ENCODE assay signal across 12 cellular contexts in the genomic region with DNA sequence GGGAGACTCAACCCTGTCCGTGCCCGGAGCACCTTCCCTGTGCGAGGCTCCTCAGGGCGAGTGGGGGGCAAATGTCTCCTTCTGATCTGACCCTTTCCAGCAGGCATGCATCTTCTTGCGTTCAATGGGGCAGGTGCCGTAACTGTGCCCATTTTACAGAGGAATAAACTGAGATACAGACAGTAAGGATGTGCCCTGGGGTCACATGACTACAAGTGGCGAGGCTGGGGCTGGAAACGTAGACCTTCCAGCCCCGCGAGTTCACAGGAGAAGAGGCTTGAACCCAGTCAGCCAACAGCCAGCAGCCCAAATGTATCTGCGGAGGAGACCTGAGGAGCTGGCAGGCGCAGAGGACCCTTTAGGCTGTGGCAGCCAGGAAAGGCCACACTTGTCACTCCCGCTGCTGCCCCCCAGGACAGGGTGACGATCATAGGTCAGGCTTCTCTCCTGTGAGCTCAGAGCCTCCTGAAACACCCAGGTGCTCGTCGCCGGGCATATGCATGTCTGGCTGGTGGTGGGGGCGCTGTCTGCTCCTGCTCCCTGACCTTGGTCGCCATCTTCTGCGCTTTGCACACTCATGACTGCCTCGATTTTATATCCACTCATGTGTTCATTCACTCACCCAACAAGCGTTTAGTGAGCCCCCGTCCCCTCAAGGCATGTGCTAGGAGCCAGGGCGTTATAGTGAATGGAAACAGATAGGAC. TPM values are rescaled to one million over a fixed set of nuclear protein-coding genes. Genes with fewer than 3 reads are reported as not detected.
DNase-seq lines count a peak whose midpoint lies in the region; ATAC-seq and TF ChIP-seq lines count a peak whose summit lies in the region.
"Had no signal": no experiment of that assay in that cellular context is flagged by ENCODE, and none has a peak within 500 bp of the region (broad histone marks: within the 10 kb centered on the region; RNA-seq: fewer than 3 reads in every experiment).

No MANE protein-coding gene starts in this region.

- H3K36me3 ChIP-seq in KOPT-K1 (ENCODE audit: insufficient read depth, low read length): peaks cover 16% of the 10 kb centered on the region
- no peaks in the 10 kb centered on the region for H3K36me3 ChIP-seq in neural cell (ENCODE audit: insufficient read depth, low read length)

- H3K9me3 ChIP-seq in KOPT-K1 (ENCODE audit: insufficient read depth, low read length, poor library complexity, severe bottlenecking) (no peaks in the 10 kb centered on the region), neural cell (ENCODE audit: low read length) (no peaks in the 10 kb centered on the region)
- H3K9me3 ChIP-seq: psoas muscle had no signal

- H3K27me3 ChIP-seq in neural cell (ENCODE audit: insufficient read depth, low read depth, low read length): no peaks in the 10 kb centered on the region

- H3K9me2 ChIP-seq in neural cell (ENCODE audit: insufficient read depth, low read length): no peaks in the 10 kb centered on the region

- TF ChIP-seq EP300 in neural cell (conservative IDR thresholded peaks at IDR 0.05; ENCODE audit: poor library complexity, severe bottlenecking): no peak

- peak overlapping the region; percentile 86 for H3K27ac Mint-ChIP-seq in activated CD4-positive, alpha-beta T cell treated with anti-CD3 and anti-CD28 coated beads for 36 hours
- H3K27ac Mint-ChIP-seq in activated naive CD8-positive, alpha-beta T cell treated with anti-CD3 and anti-CD28 coated beads for 36 hours: peak overlapping the region; percentile 91
- no peak overlapping the region for H3K27ac Mint-ChIP-seq in mesothelial cell of epicardium

- peak overlapping the region; percentile 27 for H3K4me3 Mint-ChIP-seq in activated CD4-positive, alpha-beta T cell treated with anti-CD3 and anti-CD28 coated beads for 36 hours
- peak overlapping the region; percentile 61 for H3K4me3 Mint-ChIP-seq in activated naive CD8-positive, alpha-beta T cell treated with anti-CD3 and anti-CD28 coated beads for 36 hours
- H3K4me3 Mint-ChIP-seq in mesothelial cell of epicardium: no peak overlapping the region

- POLR2A ChIA-PET in activated CD4-positive, alpha-beta T cell treated with anti-CD3 and anti-CD28 coated beads for 36 hours (lab: Charles Lee): interaction anchor here (1.6 to 2.3 kb wide), 3 partner anchors 24 to 35 kb away, joined by 3 to 7 read pairs (median 5); no protein-coding TSS in a partner anchor

- H3K79me2 ChIP-seq in neural cell (replicated peaks; ENCODE audit: insufficient read depth, low read length): peaks cover 35% of the 10 kb centered on the region

- H3F3A ChIP-seq in neural cell (ENCODE audit: insufficient read depth, low read length, poor library complexity, severe bottlenecking): no peaks in the 10 kb centered on the region

- no peak for ATAC-seq in activated CD4-positive, alpha-beta T cell treated with anti-CD3 and anti-CD28 coated beads for 36 hours

- H3K36me3 Mint-ChIP-seq in activated CD4-positive, alpha-beta T cell treated with anti-CD3 and anti-CD28 coated beads for 36 hours (ENCODE audit: low read depth): peaks cover 23% of the 10 kb centered on the region
- H3K36me3 Mint-ChIP-seq in activated naive CD8-positive, alpha-beta T cell treated with anti-CD3 and anti-CD28 coated beads for 36 hours: peaks cover 36% of the 10 kb centered on the region
- no peaks in the 10 kb centered on the region for H3K36me3 Mint-ChIP-seq in mesothelial cell of epicardium

- CTCF ChIA-PET in activated CD4-positive, alpha-beta T cell treated with anti-CD3 and anti-CD28 coated beads for 36 hours (lab: Charles Lee): interaction anchor here (0.7 to 1.7 kb wide), 5 partner anchors 9 to 53 kb away, joined by 3 to 5 read pairs (median 4); no protein-coding TSS in a partner anchor

- H3K4me1 Mint-ChIP-seq in activated CD4-positive, alpha-beta T cell treated with anti-CD3 and anti-CD28 coated beads for 36 hours: peaks cover 100% of the 10 kb centered on the region
- H3K4me1 Mint-ChIP-seq in activated naive CD8-positive, alpha-beta T cell treated with anti-CD3 and anti-CD28 coated beads for 36 hours: peaks cover 95% of the 10 kb centered on the region
- H3K4me1 Mint-ChIP-seq in mesothelial cell of epicardium: peaks cover 42% of the 10 kb centered on the region

- no peak overlapping the region for H3K4me3 ChIP-seq in neural cell (ENCODE audit: low read length)
- H3K4me3 ChIP-seq: psoas muscle had no signal

- no peaks in the 10 kb centered on the region for H3K9me3 Mint-ChIP-seq in activated CD4-positive, alpha-beta T cell treated with anti-CD3 and anti-CD28 coated beads for 36 hours (ENCODE audit: low read depth)
- no peaks in the 10 kb centered on the region for H3K9me3 Mint-ChIP-seq in activated naive CD8-positive, alpha-beta T cell treated with anti-CD3 and anti-CD28 coated beads for 36 hours
- H3K9me3 Mint-ChIP-seq in mesothelial cell of epicardium: no peaks in the 10 kb centered on the region

- H3K9ac ChIP-seq in neural cell (ENCODE audit: low read length): peak overlapping the region; percentile 47

- no peaks in the 10 kb centered on the region for H3K27me3 Mint-ChIP-seq in activated CD4-positive, alpha-beta T cell treated with anti-CD3 and anti-CD28 coated beads for 36 hours
- no peaks in the 10 kb centered on the region for H3K27me3 Mint-ChIP-seq in activated naive CD8-positive, alpha-beta T cell treated with anti-CD3 and anti-CD28 coated beads for 36 hours
- peaks cover 49% of the 10 kb centered on the region for H3K27me3 Mint-ChIP-seq in mesothelial cell of epicardium (ENCODE audit: low read depth)

- H3K27ac ChIP-seq in KOPT-K1 (ENCODE audit: low read depth, low read length, poor library complexity, severe bottlenecking) (peak overlapping the region; percentile 75), neural cell (ENCODE audit: low read length) (peak overlapping the region; percentile 74)
- H3K27ac ChIP-seq: psoas muscle, VCaP had no signal

- H4K20me1 ChIP-seq in neural cell (ENCODE audit: insufficient read depth): no peaks in the 10 kb centered on the region

- no peak for TF ChIP-seq RAD21 in neural cell (conservative IDR thresholded peaks at IDR 0.05)

- no peak for TF ChIP-seq CTCF in neural cell (IDR thresholded peaks at IDR 0.05; ENCODE audit: poor library complexity, severe bottlenecking)
- no peak for TF ChIP-seq CTCF in mesothelial cell of epicardium (IDR thresholded peaks at IDR 0.05; ENCODE audit: unreplicated experiment)

- H3K4me2 ChIP-seq in neural cell (ENCODE audit: low read length): no peak overlapping the region

- H2AFZ ChIP-seq in neural cell (ENCODE audit: low read depth, low read length): no peak overlapping the region

- DNase-seq in activated CD4-positive, alpha-beta T cell treated with anti-CD3 and anti-CD28 coated beads for 36 hours: no peak
- no peak for DNase-seq in activated CD4-positive, alpha-beta T cell treated with anti-CD3 and anti-CD28 coated beads, Interleukin-2, amount 50 U/mL, for 1 hour
- DNase-seq in activated naive CD8-positive, alpha-beta T cell treated with anti-CD3 and anti-CD28 coated beads for 36 hours: no peak
- DNase-seq in RKO (ENCODE audit: low spot score) (no peak), mesothelial cell of epicardium (ENCODE audit: low spot score in 2 of 2, unreplicated experiment in 2 of 2) (no peak)
- DNase-seq in activated CD8-positive, alpha-beta memory T cell treated with anti-CD3 and anti-CD28 coated beads for 24 hours: no peak
- DNase-seq: EL, NCI-H1048, psoas muscle had no signal

- intact Hi-C loops in activated CD4-positive, alpha-beta T cell treated with anti-CD3 and anti-CD28 coated beads for 36 hours (cut with DNase I, micrococcal nuclease): no loop called here

TF ChIP-seq in neural cell, 6 proteins besides CTCF, POLR2A, EP300 and RAD21:
- TF ChIP-seq EZH2 (IDR thresholded peaks at IDR 0.05; ENCODE audit: borderline replicate concordance, insufficient read depth, low read length, poor library complexity, severe bottlenecking) (no peak), TAF1 (IDR thresholded peaks at IDR 0.05; ENCODE audit: low read depth) (no peak), MXI1 (conservative IDR thresholded peaks at IDR 0.05; ENCODE audit: poor library complexity, severe bottlenecking) (no peak), POLR2AphosphoS5 (IDR thresholded peaks at IDR 0.05) (no peak), SMC3 (conservative IDR thresholded peaks at IDR 0.05; ENCODE audit: poor library complexity) (no peak)
- TF ChIP-seq, protein P1, sequence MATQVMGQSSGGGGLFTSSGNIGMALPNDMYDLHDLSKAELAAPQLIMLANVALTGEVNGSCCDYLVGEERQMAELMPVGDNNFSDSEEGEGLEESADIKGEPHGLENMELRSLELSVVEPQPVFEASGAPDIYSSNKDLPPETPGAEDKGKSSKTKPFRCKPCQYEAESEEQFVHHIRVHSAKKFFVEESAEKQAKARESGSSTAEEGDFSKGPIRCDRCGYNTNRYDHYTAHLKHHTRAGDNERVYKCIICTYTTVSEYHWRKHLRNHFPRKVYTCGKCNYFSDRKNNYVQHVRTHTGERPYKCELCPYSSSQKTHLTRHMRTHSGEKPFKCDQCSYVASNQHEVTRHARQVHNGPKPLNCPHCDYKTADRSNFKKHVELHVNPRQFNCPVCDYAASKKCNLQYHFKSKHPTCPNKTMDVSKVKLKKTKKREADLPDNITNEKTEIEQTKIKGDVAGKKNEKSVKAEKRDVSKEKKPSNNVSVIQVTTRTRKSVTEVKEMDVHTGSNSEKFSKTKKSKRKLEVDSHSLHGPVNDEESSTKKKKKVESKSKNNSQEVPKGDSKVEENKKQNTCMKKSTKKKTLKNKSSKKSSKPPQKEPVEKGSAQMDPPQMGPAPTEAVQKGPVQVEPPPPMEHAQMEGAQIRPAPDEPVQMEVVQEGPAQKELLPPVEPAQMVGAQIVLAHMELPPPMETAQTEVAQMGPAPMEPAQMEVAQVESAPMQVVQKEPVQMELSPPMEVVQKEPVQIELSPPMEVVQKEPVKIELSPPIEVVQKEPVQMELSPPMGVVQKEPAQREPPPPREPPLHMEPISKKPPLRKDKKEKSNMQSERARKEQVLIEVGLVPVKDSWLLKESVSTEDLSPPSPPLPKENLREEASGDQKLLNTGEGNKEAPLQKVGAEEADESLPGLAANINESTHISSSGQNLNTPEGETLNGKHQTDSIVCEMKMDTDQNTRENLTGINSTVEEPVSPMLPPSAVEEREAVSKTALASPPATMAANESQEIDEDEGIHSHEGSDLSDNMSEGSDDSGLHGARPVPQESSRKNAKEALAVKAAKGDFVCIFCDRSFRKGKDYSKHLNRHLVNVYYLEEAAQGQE (IDR thresholded peaks at IDR 0.05; ENCODE audit: borderline replicate concordance): no peak

RNA-seq across cellular contexts. Expression of a gene that starts 41.7 kb away (rescaled TPM):
- total RNA-seq in activated CD4-positive, alpha-beta T cell treated with anti-CD3 and anti-CD28 coated beads for 36 hours: 10 to 100 TPM; 73.7 to 82.8 TPM
- total RNA-seq in activated naive CD8-positive, alpha-beta T cell treated with anti-CD3 and anti-CD28 coated beads for 36 hours: 10 to 100 TPM; 55.1 to 56.7 TPM
- polyA plus RNA-seq in neural cell: 20.1 and 33.8 TPM in 2 replicates
- 67.4 and 72.3 TPM in 2 replicates for polyA minus RNA-seq in neural cell
- total RNA-seq in mesothelial cell of epicardium: 23.1 to 24.8 TPM (median 23.7 TPM) in 3 replicates
